In genomic region chr9:131397100-131397790, GRCh38 we compare ENCODE assay signal across 8 cellular contexts. TPM values are rescaled to one million over a fixed set of nuclear protein-coding genes. Genes with fewer than 3 reads are reported as not detected.
A peak's percentile ranks its signal among the peaks of the same experiment; 100 is the strongest.
DNase-seq lines count a peak whose midpoint lies in the region; ATAC-seq and TF ChIP-seq lines count a peak whose summit lies in the region.

No MANE protein-coding gene starts in this region.

- peaks cover 34% of the 10 kb centered on the region for H3K36me3 Mint-ChIP-seq in activated CD4-positive, alpha-beta T cell treated with anti-CD3 and anti-CD28 coated beads for 36 hours (ENCODE audit: low read depth)
- H3K36me3 Mint-ChIP-seq in activated B cell treated with CpG ODN at 0.5 μM for 24 hours (ENCODE audit: low read depth): peaks cover 21% of the 10 kb centered on the region

- peak overlapping the region; percentile 29 for H3K4me3 ChIP-seq in iPS-11a (ENCODE audit: low read depth, low read length)

- peaks cover 72% of the 10 kb centered on the region for H3K4me1 Mint-ChIP-seq in activated CD4-positive, alpha-beta T cell treated with anti-CD3 and anti-CD28 coated beads for 36 hours
- H3K4me1 Mint-ChIP-seq in activated B cell treated with CpG ODN at 0.5 μM for 24 hours: peaks cover 71% of the 10 kb centered on the region

- no peaks in the 10 kb centered on the region for H3K27me3 Mint-ChIP-seq in activated CD4-positive, alpha-beta T cell treated with anti-CD3 and anti-CD28 coated beads for 36 hours
- H3K27me3 Mint-ChIP-seq in activated B cell treated with CpG ODN at 0.5 μM for 24 hours: no peaks in the 10 kb centered on the region

- no peak for TF ChIP-seq CTCF in activated B cell treated with CpG ODN at 0.5 μM for 24 hours (IDR thresholded peaks at IDR 0.05)

- intact Hi-C loops in activated CD4-positive, alpha-beta T cell treated with anti-CD3 and anti-CD28 coated beads for 36 hours (cut with DNase I, micrococcal nuclease): loop anchor here (5.0 to 10.0 kb wide), 4 partner anchors 268 to 335 kb away; no protein-coding TSS in a partner anchor
- intact Hi-C loops in activated B cell treated with CpG ODN at 0.5 μM for 24 hours (cut with micrococcal nuclease): loop anchor here (5.0 to 10.0 kb wide), 2 partner anchors 120 to 958 kb away; partner anchors contain the start of genes FAM78A and SETX

- no peaks in the 10 kb centered on the region for H3K9me3 Mint-ChIP-seq in activated CD4-positive, alpha-beta T cell treated with anti-CD3 and anti-CD28 coated beads for 36 hours (ENCODE audit: low read depth)
- H3K9me3 Mint-ChIP-seq in activated B cell treated with CpG ODN at 0.5 μM for 24 hours: no peaks in the 10 kb centered on the region

- POLR2A ChIA-PET in activated CD4-positive, alpha-beta T cell treated with anti-CD3 and anti-CD28 coated beads for 36 hours (lab: Charles Lee): interaction anchor here (0.6 to 2.9 kb wide), 6 partner anchors 8 to 362 kb away, joined by 3 to 24 read pairs (median 4); no protein-coding TSS in a partner anchor
- POLR2A ChIA-PET in activated B cell treated with CpG ODN at 0.5 μM for 24 hours (lab: Charles Lee): interaction anchor here (0.6 to 1.8 kb wide), 4 partner anchors 10 to 1770 kb away, joined by 6 to 17 read pairs (median 8); no protein-coding TSS in a partner anchor

- peak; percentile 16 for ATAC-seq in activated CD4-positive, alpha-beta T cell treated with anti-CD3 and anti-CD28 coated beads for 36 hours
- ATAC-seq in activated B cell treated with CpG ODN at 0.5 μM for 24 hours (ENCODE audit: low read depth) (no peak), GM19351 (IDR thresholded peaks at IDR 0.05; ENCODE audit: unreplicated experiment) (no peak), HG03097 (IDR thresholded peaks at IDR 0.05; ENCODE audit: low FRiP score, unreplicated experiment) (no peak)

- CTCF ChIA-PET in activated CD4-positive, alpha-beta T cell treated with anti-CD3 and anti-CD28 coated beads for 36 hours (lab: Charles Lee): interaction anchor here (0.6 to 4.9 kb wide), 5 partner anchors 9 to 147 kb away, joined by 3 to 30 read pairs (median 4); no protein-coding TSS in a partner anchor
- CTCF ChIA-PET in activated B cell treated with CpG ODN at 0.5 μM for 24 hours (lab: Charles Lee): interaction anchor here (0.8 kb wide), 1 partner anchor 81 kb away, joined by 3 read pairs; no protein-coding TSS in a partner anchor

- no peak for DNase-seq in activated CD4-positive, alpha-beta T cell treated with anti-CD3 and anti-CD28 coated beads for 36 hours
- no peak for DNase-seq in activated CD4-positive, alpha-beta T cell treated with anti-CD3 and anti-CD28 coated beads, Interleukin-2, amount 50 U/mL, for 4 hours
- DNase-seq in activated B cell treated with CpG ODN at 0.5 μM for 24 hours (no peak), substantia nigra (lab: John Stamatoyannopoulos, UW) (no peak), COR-L47 (lab: John Stamatoyannopoulos, UW) (no peak)

- peak overlapping the region; percentile 88 for H3K4me3 Mint-ChIP-seq in activated CD4-positive, alpha-beta T cell treated with anti-CD3 and anti-CD28 coated beads for 36 hours
- H3K4me3 Mint-ChIP-seq in activated B cell treated with CpG ODN at 0.5 μM for 24 hours: peak overlapping the region; percentile 65

- peak overlapping the region; percentile 74 for H3K27ac Mint-ChIP-seq in activated CD4-positive, alpha-beta T cell treated with anti-CD3 and anti-CD28 coated beads for 36 hours
- peak overlapping the region; percentile 84 for H3K27ac Mint-ChIP-seq in activated B cell treated with CpG ODN at 0.5 μM for 24 hours

- H3K27ac ChIP-seq in substantia nigra (ENCODE audit: low read depth, low read length, poor library complexity, severe bottlenecking): peak overlapping the region; percentile 67

RNA-seq across cellular contexts. Expression of gene PRRC2B, which starts 3.4 kb away (rescaled TPM):
- total RNA-seq in activated CD4-positive, alpha-beta T cell treated with anti-CD3 and anti-CD28 coated beads for 36 hours: 100 to 1,000 TPM; 151 to 184 TPM
- total RNA-seq in activated B cell treated with CpG ODN at 0.5 μM for 24 hours: 170 and 206 TPM in 2 replicates
